ENCODE assay signal across 1 cellular context in genomic region chr11:32426192-32426591, GRCh38.
TF ChIP-seq lines count a peak whose summit lies in the region.

No MANE protein-coding gene starts in this region.

TF ChIP-seq in SK-N-SH, 30 proteins besides CTCF, POLR2A, EP300 and RAD21 (continued from another document):
- TF ChIP-seq IRF3 (IDR thresholded peaks at IDR 0.05; ENCODE audit: low read depth, low read length), result no peak
- TF ChIP-seq MAX (IDR thresholded peaks at IDR 0.05; ENCODE audit: low read depth), result no peak
